In genomic region chr21:38242036-38242435, GRCh38 we compare ENCODE assay signal across 20 cellular contexts. TPM values are rescaled to one million over a fixed set of nuclear protein-coding genes. Genes with fewer than 3 reads are reported as not detected.
A peak's percentile ranks its signal among the peaks of the same experiment; 100 is the strongest.
DNase-seq lines count a peak whose midpoint lies in the region; ATAC-seq and TF ChIP-seq lines count a peak whose summit lies in the region.
"Had no signal": no experiment of that assay in that cellular context is flagged by ENCODE, and none has a peak within 500 bp of the region (broad histone marks: within the 10 kb centered on the region; RNA-seq: fewer than 3 reads in every experiment).

No MANE protein-coding gene starts in this region.

- peaks cover 9% of the 10 kb centered on the region for H3K4me1 ChIP-seq in mesenchymal stem cell (ENCODE audit: control insufficient read depth, insufficient read depth, low read depth, low read length)
- peaks cover 0 to 68% (median 24%) of the 10 kb centered on the region in 4 donors for H3K4me1 ChIP-seq in tibial artery
- H3K4me1 ChIP-seq: adrenal gland, gastrocnemius medialis had no signal

- H3K27ac ChIP-seq in WERI-Rb-1: no peak overlapping the region
- peak overlapping the region; percentile 86 for H3K27ac ChIP-seq in mesenchymal stem cell (ENCODE audit: low read length, poor library complexity, severe bottlenecking)
- peak overlapping the region; percentile 77 to 78 for H3K27ac ChIP-seq in tibial artery
- H3K27ac ChIP-seq: adrenal gland, gastrocnemius medialis had no signal

- H3K79me1 ChIP-seq in mesenchymal stem cell (replicated peaks; ENCODE audit: low read length, poor library complexity, severe bottlenecking): peaks cover 3% of the 10 kb centered on the region

- H3K9me3 ChIP-seq in WERI-Rb-1 (ENCODE audit: severe bottlenecking): no peaks in the 10 kb centered on the region
- H3K9me3 ChIP-seq in mesenchymal stem cell (ENCODE audit: control insufficient read depth, low read length): no peaks in the 10 kb centered on the region
- H3K9me3 ChIP-seq in tibial artery: no peaks in the 10 kb centered on the region
- H3K9me3 ChIP-seq: adrenal gland, gastrocnemius medialis had no signal

- no peak overlapping the region for H3K23ac ChIP-seq in mesenchymal stem cell (ENCODE audit: low read length in 2 of 2)

- peak overlapping the region; percentile 86 for H2AK5ac ChIP-seq in mesenchymal stem cell (ENCODE audit: low read length, severe bottlenecking)

- no peak overlapping the region for H3K4me2 ChIP-seq in mesenchymal stem cell (ENCODE audit: low read length, poor library complexity, severe bottlenecking)

- peak; percentile 28 for ATAC-seq in Right ventricle myocardium superior (ENCODE audit: poor library complexity)
- ATAC-seq in Right ventricle myocardium inferior: no peak
- ATAC-seq: gastrocnemius medialis, HCT116, HepG2, left colon had no signal

- no peak overlapping the region for H2BK12ac ChIP-seq in mesenchymal stem cell (ENCODE audit: low read length in 2 of 2)

- TF ChIP-seq CTCF in WERI-Rb-1 (IDR thresholded peaks at IDR 0.05; ENCODE audit: low read depth, low read length): no peak
- no peak for TF ChIP-seq CTCF in tibial artery (IDR thresholded peaks at IDR 0.05)

- no peak overlapping the region for H2BK15ac ChIP-seq in mesenchymal stem cell (ENCODE audit: low read depth, poor library complexity, severe bottlenecking)

- no peak overlapping the region for H4K8ac ChIP-seq in mesenchymal stem cell (ENCODE audit: low read length)

- H3K27me3 ChIP-seq in WERI-Rb-1 (ENCODE audit: insufficient read depth, low read depth, severe bottlenecking): no peaks in the 10 kb centered on the region
- no peaks in the 10 kb centered on the region for H3K27me3 ChIP-seq in mesenchymal stem cell (ENCODE audit: control insufficient read depth in 1 of 2, insufficient read depth in 1 of 2, low read length in 2 of 2)
- H3K27me3 ChIP-seq in tibial artery: no peaks in the 10 kb centered on the region
- H3K27me3 ChIP-seq: adrenal gland, gastrocnemius medialis had no signal

- no peak overlapping the region for H3K18ac ChIP-seq in mesenchymal stem cell (ENCODE audit: low read depth in 1 of 2, low read length in 2 of 2)

- H3K4me3 ChIP-seq in WERI-Rb-1 (ENCODE audit: low read depth, low read length) (no peak overlapping the region), mesenchymal stem cell (ENCODE audit: insufficient read depth in 1 of 2, low read depth in 1 of 2, low read length in 2 of 2) (no peak overlapping the region), tibial artery (no peak overlapping the region)
- H3K4me3 ChIP-seq: adrenal gland, gastrocnemius medialis had no signal

- H3K4ac ChIP-seq in mesenchymal stem cell (ENCODE audit: low read depth in 1 of 2, low read length in 2 of 2): no peak overlapping the region

- H3K36me3 ChIP-seq in WERI-Rb-1 (no peaks in the 10 kb centered on the region), mesenchymal stem cell (ENCODE audit: control insufficient read depth in 1 of 2, insufficient read depth in 2 of 2, low read depth in 1 of 2, low read length in 2 of 2) (peaks cover 0 to 4% of the 10 kb centered on the region in 2 experiments), tibial artery (no peaks in the 10 kb centered on the region)
- H3K36me3 ChIP-seq: adrenal gland, gastrocnemius medialis had no signal

- H4K91ac ChIP-seq in mesenchymal stem cell (ENCODE audit: low read length): no peak overlapping the region

- intact Hi-C loops in Right ventricle myocardium superior (cut with DNase I): no loop called here
- intact Hi-C loops in Right ventricle myocardium inferior (cut with DNase I): loop anchor here (5.0 kb wide), 1 partner anchor 160 kb away; no protein-coding TSS in a partner anchor
- intact Hi-C loops in tibial artery (cut with DNase I; ENCODE audit: low total_unique reads): no loop called here

- H2BK120ac ChIP-seq in mesenchymal stem cell (ENCODE audit: low read depth, low read length): no peak overlapping the region

- no peak overlapping the region for H3K14ac ChIP-seq in mesenchymal stem cell (ENCODE audit: low read length in 2 of 2)

- no peak overlapping the region for H2AFZ ChIP-seq in mesenchymal stem cell (ENCODE audit: low read depth, low read length)

- WGBS in mesenchymal stem cell: 95% methylated on average over 7 of the region's 7 CpGs

- peak overlapping the region; percentile 3 for H2BK5ac ChIP-seq in mesenchymal stem cell (ENCODE audit: low read depth, low read length, poor library complexity, severe bottlenecking)

- DNase-seq in Right ventricle myocardium superior (no peak), Right ventricle myocardium inferior (ENCODE audit: missing footprints) (no peak), WERI-Rb-1 (peak; percentile 55), mesenchymal stem cell (no peak), tibial artery (no peak), HK-2 (ENCODE audit: unreplicated experiment) (no peak), hepatic stellate cell (ENCODE audit: low spot score) (no peak), NCI-H345 treated with DMSO at 0.1 percent for 48 hours (lab: John Stamatoyannopoulos, UW; ENCODE audit: unreplicated experiment) (no peak)
- DNase-seq: activated CD4-positive, alpha-beta T cell treated with anti-CD3 and anti-CD28 coated beads, Interleukin-2, amount 50 U/mL, for 4 hours; activated gamma-delta T cell treated with Interleukin-2 at 50 U/mL for 16 hours; adrenal gland; central memory CD4-positive, alpha-beta T cell; erythroblast; gastrocnemius medialis; left colon; NCI-H1436 treated with DMSO at 0.1 percent for 48 hours; NCI-H774; SIG-M5 had no signal

- H3K9ac ChIP-seq in mesenchymal stem cell (ENCODE audit: low read length): no peak overlapping the region

RNA-seq across cellular contexts. Expression of gene KCNJ15, which starts 14.8 kb away (rescaled TPM):
- 0.83 TPM for total RNA-seq in Right ventricle myocardium superior
- total RNA-seq in Right ventricle myocardium inferior: 0.46 TPM
- 0.99 TPM for polyA plus RNA-seq in mesenchymal stem cell (2013, experiment 1 of 2)
- 1.00 TPM for polyA plus RNA-seq in mesenchymal stem cell (2013, experiment 2 of 2)
- total RNA-seq: HepG2 had no signal
- polyA plus RNA-seq: HepG2 had no signal
